9 cellular contexts compared by ENCODE assay signal in the genomic region with DNA sequence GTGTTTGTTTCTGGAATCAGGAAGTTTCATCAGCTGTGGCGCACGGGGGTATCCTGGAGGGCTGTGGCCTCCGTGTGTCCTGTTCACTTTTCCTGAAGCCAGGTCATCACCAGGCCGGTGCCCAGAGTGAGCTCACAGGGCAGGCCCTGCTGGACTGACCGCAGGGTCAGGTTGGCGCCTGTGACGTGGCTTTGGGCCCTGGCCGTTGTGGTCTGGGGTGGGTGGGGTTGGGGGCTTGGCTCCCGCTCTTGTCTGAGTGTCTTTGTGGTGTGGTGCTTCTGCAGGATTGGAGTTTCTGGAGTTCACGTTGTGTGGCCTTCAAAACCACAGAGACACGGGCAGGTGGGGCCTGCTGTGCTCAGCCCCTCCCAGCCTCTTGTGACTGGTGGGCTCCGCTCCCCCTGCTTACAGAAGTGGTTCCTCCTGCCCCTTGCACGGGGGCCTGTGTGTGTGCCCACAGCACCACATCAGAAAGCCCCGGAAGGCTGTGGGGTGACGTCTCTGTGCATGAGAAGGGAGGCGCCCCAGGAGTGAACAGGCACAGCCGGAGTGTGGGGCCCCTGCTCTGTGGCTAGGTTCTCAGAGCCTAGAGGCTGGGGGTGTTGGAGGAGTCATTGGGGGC.
DNase-seq lines count a peak whose midpoint lies in the region; ATAC-seq and TF ChIP-seq lines count a peak whose summit lies in the region.
"Had no signal": no experiment of that assay in that cellular context is flagged by ENCODE, and none has a peak within 500 bp of the region (broad histone marks: within the 10 kb centered on the region; RNA-seq: fewer than 3 reads in every experiment).

No MANE protein-coding gene starts in this region.

- no peaks in the 10 kb centered on the region for H4K20me1 ChIP-seq in DOHH2 (ENCODE audit: control insufficient read depth, insufficient read depth, low read depth, low read length)

- H3K27ac Mint-ChIP-seq in T-helper 1 cell treated with Interleukin-12 subunit alpha and Interleukin-12 subunit beta and Interleukin-4 antibody, amounts not matched to agents 30 μg/mL and 1 μg/mL, for 36 hours = peak overlapping the region; percentile 85
- peak overlapping the region; percentile 86 for H3K27ac Mint-ChIP-seq in activated naive CD8-positive, alpha-beta T cell

- no peaks in the 10 kb centered on the region for H3K79me2 ChIP-seq in DOHH2 (ENCODE audit: control insufficient read depth, low read length)

- H3K4me1 ChIP-seq in DOHH2 (ENCODE audit: control insufficient read depth, low read length) = peaks cover 31% of the 10 kb centered on the region

- peaks cover 27% of the 10 kb centered on the region for H3K4me1 Mint-ChIP-seq in T-helper 1 cell treated with Interleukin-12 subunit alpha and Interleukin-12 subunit beta and Interleukin-4 antibody, amounts not matched to agents 30 μg/mL and 1 μg/mL, for 36 hours (ENCODE audit: low read depth)
- H3K4me1 Mint-ChIP-seq in activated naive CD8-positive, alpha-beta T cell (ENCODE audit: low read depth) = peaks cover 62% of the 10 kb centered on the region

- no peak overlapping the region for H3K27ac ChIP-seq in DOHH2 (ENCODE audit: low read depth, low read length)

- no peaks in the 10 kb centered on the region for H3F3A ChIP-seq in DOHH2 (ENCODE audit: control insufficient read depth, insufficient read depth)

- peaks cover 57% of the 10 kb centered on the region for H3K27me3 Mint-ChIP-seq in T-helper 1 cell treated with Interleukin-12 subunit alpha and Interleukin-12 subunit beta and Interleukin-4 antibody, amounts not matched to agents 30 μg/mL and 1 μg/mL, for 36 hours (ENCODE audit: low read depth)
- peaks cover 7% of the 10 kb centered on the region for H3K27me3 Mint-ChIP-seq in activated naive CD8-positive, alpha-beta T cell

- peak overlapping the region; percentile 43 for H3K4me3 ChIP-seq in DOHH2 (ENCODE audit: low read length)

- no peaks in the 10 kb centered on the region for H3K9me3 Mint-ChIP-seq in T-helper 1 cell treated with Interleukin-12 subunit alpha and Interleukin-12 subunit beta and Interleukin-4 antibody, amounts not matched to agents 30 μg/mL and 1 μg/mL, for 36 hours
- H3K9me3 Mint-ChIP-seq in activated naive CD8-positive, alpha-beta T cell (ENCODE audit: low read depth) = no peaks in the 10 kb centered on the region

- H3K4me2 ChIP-seq in DOHH2 (ENCODE audit: low read length) = peak overlapping the region; percentile 43

- no peak for ATAC-seq in HG03520 (IDR thresholded peaks at IDR 0.05; ENCODE audit: unreplicated experiment)
- ATAC-seq in HG02973 (IDR thresholded peaks at IDR 0.05; ENCODE audit: unreplicated experiment) = no peak
- ATAC-seq: Panc1 had no signal

- peak overlapping the region; percentile 73 for H3K4me3 Mint-ChIP-seq in T-helper 1 cell treated with Interleukin-12 subunit alpha and Interleukin-12 subunit beta and Interleukin-4 antibody, amounts not matched to agents 30 μg/mL and 1 μg/mL, for 36 hours
- H3K4me3 Mint-ChIP-seq in activated naive CD8-positive, alpha-beta T cell = peak overlapping the region; percentile 86

- no peaks in the 10 kb centered on the region for H3K36me3 ChIP-seq in DOHH2 (ENCODE audit: control insufficient read depth, low read length)

- no peaks in the 10 kb centered on the region for H3K9me2 ChIP-seq in DOHH2 (replicated peaks; ENCODE audit: control insufficient read depth, low read length)

- no peaks in the 10 kb centered on the region for H3K9me3 ChIP-seq in DOHH2 (ENCODE audit: control insufficient read depth, insufficient read depth, low read length)

- H3K27me3 ChIP-seq in DOHH2 (ENCODE audit: control insufficient read depth, low read length) = no peaks in the 10 kb centered on the region

- DNase-seq in stimulated activated CD4-positive, alpha-beta T cell treated with anti-CD3 and anti-CD28 coated beads, Interleukin-15, amount 100 ng/mL, for 24 hours = peak; percentile 70
- no peak for DNase-seq in HPDE6-E6E7 (ENCODE audit: extremely low spot score)
- no peak for DNase-seq in NCI-H526 treated with DMSO at 0.1 percent for 48 hours (lab: John Stamatoyannopoulos, UW)

- no peaks in the 10 kb centered on the region for H3K36me3 Mint-ChIP-seq in T-helper 1 cell treated with Interleukin-12 subunit alpha and Interleukin-12 subunit beta and Interleukin-4 antibody, amounts not matched to agents 30 μg/mL and 1 μg/mL, for 36 hours (ENCODE audit: low read depth)
- no peaks in the 10 kb centered on the region for H3K36me3 Mint-ChIP-seq in activated naive CD8-positive, alpha-beta T cell

- TF ChIP-seq CTCF in DOHH2 (IDR thresholded peaks at IDR 0.05; ENCODE audit: low read depth, low read length, poor library complexity, severe bottlenecking) = no peak
